Comparison of ENCODE assay signal across 22 cellular contexts in the genomic region with DNA sequence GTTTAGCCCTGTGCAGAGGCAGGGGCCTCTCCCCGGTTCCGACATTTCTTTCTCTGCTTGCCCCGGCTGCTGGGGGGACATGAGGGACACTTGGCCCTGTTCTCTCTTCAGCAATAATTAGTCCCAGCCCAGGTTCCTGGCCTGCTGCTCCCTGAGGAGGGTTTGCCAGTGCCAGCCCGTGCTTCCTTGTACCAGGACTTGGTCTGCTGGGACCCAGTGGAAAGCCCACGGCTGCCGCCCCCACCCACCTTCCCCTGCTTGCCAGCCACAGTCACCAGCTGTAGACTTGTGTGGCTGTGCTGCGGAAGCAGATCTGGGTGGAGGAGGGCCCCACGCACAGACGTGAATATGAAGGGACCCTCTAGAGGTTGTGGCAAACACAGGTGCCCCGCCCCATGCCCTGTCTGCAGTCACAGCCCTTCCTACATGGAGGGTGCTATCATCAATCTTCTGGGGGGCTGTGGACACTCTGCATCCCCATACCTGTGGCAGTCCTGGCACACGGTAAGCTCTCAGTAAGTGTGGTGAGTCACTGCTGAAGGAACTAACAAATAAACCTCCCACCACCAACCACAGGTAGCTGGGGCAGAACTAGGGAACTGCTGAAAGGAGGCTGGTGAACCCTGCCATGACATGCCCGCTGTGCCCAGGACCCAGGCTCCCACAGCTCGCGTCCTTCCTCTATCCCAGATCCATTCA. TPM values are rescaled to one million over a fixed set of nuclear protein-coding genes. Genes with fewer than 3 reads are reported as not detected.
A peak's percentile ranks its signal among the peaks of the same experiment; 100 is the strongest.
DNase-seq lines count a peak whose midpoint lies in the region; ATAC-seq, FAIRE-seq and TF ChIP-seq lines count a peak whose summit lies in the region.
"Had no signal": no experiment of that assay in that cellular context is flagged by ENCODE, and none has a peak within 500 bp of the region (broad histone marks: within the 10 kb centered on the region; RNA-seq: fewer than 3 reads in every experiment).

No MANE protein-coding gene starts in this region.

- TF ChIP-seq POLR2A in H1 (IDR thresholded peaks at IDR 0.05; ENCODE audit: control extremely low read depth in 1 of 2, low read depth in 2 of 2, low read length in 2 of 2) (no peak), suprapubic skin (IDR thresholded peaks at IDR 0.05) (no peak)

- no peaks in the 10 kb centered on the region for H3F3A ChIP-seq in PC-3 (ENCODE audit: low read length, unreplicated experiment)

- H3K4me2 ChIP-seq in PC-3 (ENCODE audit: low read length) (no peak overlapping the region), H1 (ENCODE audit: insufficient read depth in 1 of 2, low read depth in 2 of 2, low read length in 2 of 2) (no peak overlapping the region)
- H3K4me2 ChIP-seq: SK-N-SH had no signal

- POLR2A ChIA-PET in PC-3 (lab: Charles Lee; ENCODE audit: unreplicated experiment), result interaction anchor here (0.7 kb wide), 1 partner anchor 9 kb away, joined by 3 read pairs; no protein-coding TSS in a partner anchor
- POLR2A ChIA-PET in H1 (lab: Charles Lee; ENCODE audit: partially characterized antibody), result no interaction called here

- CTCF ChIA-PET in PC-3 (lab: Charles Lee), result no interaction called here
- CTCF ChIA-PET in H1 (lab: Charles Lee; ENCODE audit: partially characterized antibody), result interaction anchor here (0.8 to 14.7 kb wide), 6 partner anchors 10 to 93 kb away, joined by 3 to 243 read pairs (median 56); partner anchors contain the start of gene KCNJ5

- H3K9me2 ChIP-seq in PC-3 (replicated peaks; ENCODE audit: low read length), result no peaks in the 10 kb centered on the region
- H3K9me2 ChIP-seq: SK-N-SH had no signal

- H3K36me3 ChIP-seq in PC-3 (ENCODE audit: low read depth, low read length), result no peaks in the 10 kb centered on the region
- H3K36me3 ChIP-seq in H1 (ENCODE audit: control insufficient read depth in 2 of 4, insufficient read depth in 4 of 4, low read length in 3 of 4), result no peaks in the 10 kb centered on the region
- no peaks in the 10 kb centered on the region for H3K36me3 ChIP-seq in suprapubic skin
- no peaks in the 10 kb centered on the region for H3K36me3 ChIP-seq in BE2C

- no peaks in the 10 kb centered on the region for H3K79me2 ChIP-seq in PC-3 (ENCODE audit: low read length)
- no peaks in the 10 kb centered on the region for H3K79me2 ChIP-seq in H1 (ENCODE audit: control insufficient read depth in 1 of 2, insufficient read depth in 2 of 2, low read length in 2 of 2)

- H3K9me3 ChIP-seq in PC-3 (ENCODE audit: low read length), result no peaks in the 10 kb centered on the region
- no peaks in the 10 kb centered on the region for H3K9me3 ChIP-seq in H1 (ENCODE audit: insufficient read depth in 2 of 2, low read depth in 1 of 2, low read length in 1 of 2)
- H3K9me3 ChIP-seq in suprapubic skin, result no peaks in the 10 kb centered on the region
- H3K9me3 ChIP-seq in BE2C, result no peaks in the 10 kb centered on the region
- H3K9me3 ChIP-seq: SK-N-SH had no signal

- no peak overlapping the region for H3K18ac ChIP-seq in H1 (ENCODE audit: extremely low read depth, low read length)

- H3K27me3 ChIP-seq in PC-3 (ENCODE audit: low read length) (no peaks in the 10 kb centered on the region), H1 (replicated peaks in 1 of 4; ENCODE audit: control insufficient read depth in 3 of 4, extremely low read depth in 1 of 4, insufficient read depth in 3 of 4, low read length in 3 of 4) (peaks cover 0 to 6% (median 0%) of the 10 kb centered on the region in 4 experiments; a peak in 3 of 7 replicates), suprapubic skin (peaks cover 8% of the 10 kb centered on the region), BE2C (no peaks in the 10 kb centered on the region)

- H3K56ac ChIP-seq in H1 (replicated peaks; ENCODE audit: insufficient read length, low read depth, low read length), result no peak overlapping the region

- no peak overlapping the region for H2BK15ac ChIP-seq in H1 (ENCODE audit: low read length)

- H2BK5ac ChIP-seq in H1 (ENCODE audit: low read depth, low read length), result no peak overlapping the region

- no peak overlapping the region for H2AK5ac ChIP-seq in H1 (ENCODE audit: low read depth, low read length)

- H2BK120ac ChIP-seq in H1 (replicated peaks; ENCODE audit: low read depth, low read length), result no peak overlapping the region

- no peak for FAIRE-seq in H1 (lab: Jason Lieb, UNC)
- FAIRE-seq: D721Med, GM12891, RCC 7860 had no signal

- no peaks in the 10 kb centered on the region for H3K79me1 ChIP-seq in H1 (ENCODE audit: low read depth, low read length)

- H3K23ac ChIP-seq in H1 (ENCODE audit: insufficient read length), result no peak overlapping the region

- no peak overlapping the region for H3K9ac ChIP-seq in PC-3 (ENCODE audit: low read length)
- no peak overlapping the region for H3K9ac ChIP-seq in H1 (replicated peaks in 1 of 4; ENCODE audit: extremely low read depth in 1 of 4, low read depth in 3 of 4, low read length in 3 of 4)
- H3K9ac ChIP-seq: SK-N-SH had no signal

- ATAC-seq in PC-3 (peak; percentile 64), HG02763 (IDR thresholded peaks at IDR 0.05; ENCODE audit: unreplicated experiment) (no peak)

- no peak for TF ChIP-seq CTCF in PC-3 (conservative IDR thresholded peaks at IDR 0.05; ENCODE audit: low read depth, low read length)
- no peak for TF ChIP-seq CTCF in H1 (IDR thresholded peaks at IDR 0.05; ENCODE audit: control extremely low read depth in 1 of 3, insufficient read depth in 1 of 3, low read depth in 1 of 3, low read length in 3 of 3)
- no peak for TF ChIP-seq CTCF in suprapubic skin (IDR thresholded peaks at IDR 0.05)
- TF ChIP-seq CTCF in BE2C (IDR thresholded peaks at IDR 0.05; ENCODE audit: low read depth, low read length), result no peak

- no peak overlapping the region for H4K91ac ChIP-seq in H1 (replicated peaks; ENCODE audit: insufficient read length, low read length)

- H4K20me1 ChIP-seq in PC-3 (ENCODE audit: low read length) (no peaks in the 10 kb centered on the region), H1 (replicated peaks in 1 of 2; ENCODE audit: control insufficient read depth in 1 of 2, insufficient read depth in 2 of 2, low read length in 2 of 2) (no peaks in the 10 kb centered on the region)

- H3K23me2 ChIP-seq in H1 (ENCODE audit: low read depth, low read length), result no peaks in the 10 kb centered on the region

- H2BK20ac ChIP-seq in H1 (ENCODE audit: low read length), result no peak overlapping the region

- H3K4me1 ChIP-seq in PC-3 (ENCODE audit: insufficient read depth, low read length), result peaks cover 5% of the 10 kb centered on the region; the same call in 1 of the 2 replicates
- peaks cover 0 to 11% (median 9%) of the 10 kb centered on the region in 4 experiments; a peak in 6 of 7 replicates for H3K4me1 ChIP-seq in H1 (replicated peaks in 1 of 4; ENCODE audit: control insufficient read depth in 3 of 4, insufficient read depth in 4 of 4, low read length in 3 of 4)
- H3K4me1 ChIP-seq in suprapubic skin, result peaks cover 56% of the 10 kb centered on the region
- no peaks in the 10 kb centered on the region for H3K4me1 ChIP-seq in BE2C

- H4K8ac ChIP-seq in H1 (ENCODE audit: extremely low read depth, insufficient read depth, low read length), result 0 out of 2 replicates have a peak overlapping the region, but pooled peaks have one; percentile 5

- no peak overlapping the region for H3K27ac ChIP-seq in PC-3 (ENCODE audit: low read length)
- H3K27ac ChIP-seq in H1 (ENCODE audit: low read depth, low read length), result no peak overlapping the region
- peak overlapping the region; percentile 89 for H3K27ac ChIP-seq in suprapubic skin
- H3K27ac ChIP-seq: C4-2B had no signal

- H2BK12ac ChIP-seq in H1 (ENCODE audit: low read depth, low read length), result no peak overlapping the region

- peak; percentile 49 for DNase-seq in PC-3
- no peak for DNase-seq in H1 (ENCODE audit: low read depth in 1 of 2, low spot score in 2 of 2)
- peak; percentile 37 for DNase-seq in kidney tubule cell (ENCODE audit: low spot score)
- no peak for DNase-seq in suprapubic skin (ENCODE audit: low spot score in 2 of 2)
- DNase-seq in NCI-H510A (lab: John Stamatoyannopoulos, UW), result no peak
- no peak for DNase-seq in activated naive CD4-positive, alpha-beta T cell (lab: John Stamatoyannopoulos, UW)
- DNase-seq in BE2C, result no peak
- DNase-seq: GOT3; HFFc6; NCI-H1092 treated with DMSO at 0.1 percent for 48 hours; NCI-H2171 treated with DMSO at 0.1 percent for 48 hours; NCI-H446; NK-92 treated with Interleukin-12 subunit alpha and Interleukin-12 subunit beta, amount 100 ng/mL, for 24 hours; SHP77; SK-N-SH had no signal

- WGBS in H1 (ENCODE audit: extremely low coverage in 1 of 2, insufficient coverage in 1 of 2, insufficient read length in 1 of 2, insufficient replicate concordance in 2 of 2, low coverage in 1 of 2, low lambda C conversion rate in 2 of 2, missing lambda C conversion rate in 1 of 2), 2 experiments, result 86% methylated on average over 13 of the region's 14 CpGs; no CpG with 5 or more reads in 1 of the 2 experiments
- WGBS in suprapubic skin, result 58% methylated on average over 11 of the region's 14 CpGs

- H3K4ac ChIP-seq in H1 (replicated peaks; ENCODE audit: insufficient read length, low read depth, low read length), result no peak overlapping the region

- no peak overlapping the region for H3K4me3 ChIP-seq in PC-3 (ENCODE audit: low read length)
- no peak overlapping the region for H3K4me3 ChIP-seq in H1 (ENCODE audit: extremely low read depth in 1 of 4, insufficient read depth in 2 of 4, low read depth in 3 of 4, low read length in 4 of 4)
- peak overlapping the region; percentile 42 for H3K4me3 ChIP-seq in suprapubic skin
- H3K4me3 ChIP-seq in BE2C (ENCODE audit: low read depth, low read length), result no peak overlapping the region

- no peak overlapping the region for H3K14ac ChIP-seq in H1 (ENCODE audit: insufficient read length)

- intact Hi-C loops in PC-3 (cut with micrococcal nuclease), result no loop called here

- H4K5ac ChIP-seq in H1 (ENCODE audit: insufficient read length, low read depth, low read length), result no peak overlapping the region

- H2AFZ ChIP-seq in PC-3 (ENCODE audit: low read length) (no peak overlapping the region), H1 (ENCODE audit: low read length) (no peak overlapping the region)

- no TSS peak for BruUV-seq in PC-3 (replicated peaks; lab: Mats Ljungman, UMichigan)

- no peak for TF ChIP-seq RAD21 in H1 (IDR thresholded peaks at IDR 0.05 in 1 of 2, conservative IDR thresholded peaks at IDR 0.05 in 1 of 2; ENCODE audit: low read depth in 2 of 2, low read length in 2 of 2)

- TF ChIP-seq EP300 in H1 (IDR thresholded peaks at IDR 0.05; ENCODE audit: borderline replicate concordance in 1 of 2, low read depth in 2 of 2, low read length in 2 of 2), result no peak
- no peak for TF ChIP-seq EP300 in suprapubic skin (IDR thresholded peaks at IDR 0.05)

RNA-seq across cellular contexts. Expression of gene TP53AIP1, which starts 0.9 kb away (rescaled TPM):
- total RNA-seq in PC-3 (2014; rRNA removed) (0.17 and 0.58 TPM in 2 replicates), suprapubic skin (10 to 100 TPM; 19.2 to 32.9 (median 21.0) TPM)
- total RNA-seq in H1 (2021; fragmentation: NEBNext Ultra II Directional; extraction: Animal tissue kit (Norgen Biotek cat#: 25700)), result not detected in 2 replicates
- 0.03 TPM in 1 of 2 replicates, not detected in the other for polyA plus RNA-seq in H1 (2011; rRNA removed)
- 0.04 TPM for polyA plus RNA-seq in H1 (2011; cell fraction: cytosol; rRNA removed)
- polyA plus RNA-seq in H1 (2011; cell fraction: nucleus; rRNA removed), result 0.19 TPM
- polyA plus RNA-seq in H1 (2012, experiment 1 of 2), result 0.18 to 0.25 TPM in 2 of 4 replicates, not detected in the others
- not detected for polyA plus RNA-seq in H1 (2012, experiment 2 of 2)
- polyA plus RNA-seq in H1 (2013, experiment 1 of 2), result 0.04 TPM
- polyA plus RNA-seq in H1 (2013, experiment 2 of 2), result 0.02 TPM
- not detected in 2 replicates for polyA minus RNA-seq in H1 (2011; rRNA and poly(A)+ RNA removed)
- polyA minus RNA-seq in H1 (2011; cell fraction: cytosol; rRNA and poly(A)+ RNA removed), result not detected
- 0.70 TPM for polyA minus RNA-seq in H1 (2011; cell fraction: nucleus; rRNA and poly(A)+ RNA removed)
- polyA plus RNA-seq in BE2C (2012; ENCODE audit: insufficient read depth, insufficient read length, low read depth), result not detected
- total RNA-seq: HFFc6, LHCN-M2 had no signal

RNA-seq across cellular contexts. Expression of gene KCNJ5, which starts 50.6 kb away (rescaled TPM):
- total RNA-seq in PC-3 (2014; rRNA removed), result not detected in 2 replicates
- total RNA-seq in H1 (2021; fragmentation: NEBNext Ultra II Directional; extraction: Animal tissue kit (Norgen Biotek cat#: 25700)), result not detected in 2 replicates
- polyA plus RNA-seq in H1 (2011; rRNA removed), result 0.03 and 0.05 TPM in 2 replicates
- 0.03 TPM for polyA plus RNA-seq in H1 (2011; cell fraction: cytosol; rRNA removed)
- 0.10 TPM for polyA plus RNA-seq in H1 (2011; cell fraction: nucleus; rRNA removed)
- polyA plus RNA-seq in H1 (2012, experiment 1 of 2), result 0.03 to 0.09 TPM in 2 of 4 replicates, not detected in the others
- not detected for polyA plus RNA-seq in H1 (2012, experiment 2 of 2)
- polyA plus RNA-seq in H1 (2013, experiment 1 of 2), result not detected
- not detected for polyA plus RNA-seq in H1 (2013, experiment 2 of 2)
- polyA minus RNA-seq in H1 (2011; rRNA and poly(A)+ RNA removed), result 0.13 TPM in 1 of 2 replicates, not detected in the other
- polyA minus RNA-seq in H1 (2011; cell fraction: cytosol; rRNA and poly(A)+ RNA removed), result 0.22 TPM
- not detected for polyA minus RNA-seq in H1 (2011; cell fraction: nucleus; rRNA and poly(A)+ RNA removed)
- total RNA-seq in suprapubic skin, result under 1 TPM in 2 of 4 donors, not detected in 2; 0.26 to 0.36 TPM
- polyA plus RNA-seq in BE2C (2012; ENCODE audit: insufficient read depth, insufficient read length, low read depth), result not detected
- total RNA-seq: A673, HFFc6 had no signal

Comparison
In these comparisons a context has a peak if more than half of its experiments do, and no peak if none do; other contexts are left out.
1. DNase-seq: peak in PC-3 (single experiment) and kidney tubule cell (single experiment); none in H1 (0 of 2), suprapubic skin (0 of 2), NCI-H510A (single experiment), activated naive CD4-positive, alpha-beta T cell (0 of 4) and BE2C (single experiment).
2. RNA of gene TP53AIP1, which starts 0.9 kb away (total RNA-seq): 19.2 to 32.9 TPM in suprapubic skin; 0.17 to 0.58 TPM in PC-3 and not detected in H1; every median in the first group is over 10 times any median in the second.